Comparison of ENCODE assay signal across 21 cellular contexts in genomic region chr21:42929969-42930368, GRCh38. TPM values are rescaled to one million over a fixed set of nuclear protein-coding genes. Genes with fewer than 3 reads are reported as not detected.
DNase-seq lines count a peak whose midpoint lies in the region; ATAC-seq and TF ChIP-seq lines count a peak whose summit lies in the region.
"Had no signal": no experiment of that assay in that cellular context is flagged by ENCODE, and none has a peak within 500 bp of the region (broad histone marks: within the 10 kb centered on the region; RNA-seq: fewer than 3 reads in every experiment).

No MANE protein-coding gene starts in this region.

- H3K4me1 Mint-ChIP-seq in GM23338 = peaks cover 43% of the 10 kb centered on the region
- H3K4me1 Mint-ChIP-seq in stimulated activated effector memory CD8-positive, alpha-beta T cell treated with anti-CD3 and anti-CD28 coated beads, Interleukin-12 subunit alpha, Interleukin-12 subunit beta, amount 100 ng/mL, for 72 hours = no peaks in the 10 kb centered on the region
- no peaks in the 10 kb centered on the region for H3K4me1 Mint-ChIP-seq in CD8-positive, alpha-beta T cell (ENCODE audit: low read depth)

- H3K27me3 ChIP-seq in GM23338 (ENCODE audit: insufficient read depth) (no peaks in the 10 kb centered on the region), iPS-20b (ENCODE audit: insufficient read depth, low read length) (no peaks in the 10 kb centered on the region)
- no peaks in the 10 kb centered on the region for H3K27me3 ChIP-seq in CD8-positive, alpha-beta T cell (ENCODE audit: insufficient read depth, low read length)
- H3K27me3 ChIP-seq: BE2C had no signal

- H3K79me2 ChIP-seq in GM23338 (replicated peaks; ENCODE audit: insufficient read depth) = peaks cover 4% of the 10 kb centered on the region; the same call in 1 of the 2 replicates

- ATAC-seq in GM23338 = no peak
- no peak for ATAC-seq in stimulated activated effector memory CD8-positive, alpha-beta T cell treated with anti-CD3 and anti-CD28 coated beads, Interleukin-12 subunit alpha, Interleukin-12 subunit beta, amount 100 ng/mL, for 72 hours
- no peak for ATAC-seq in CD8-positive, alpha-beta T cell
- no peak for ATAC-seq in HG02623 (IDR thresholded peaks at IDR 0.05; ENCODE audit: unreplicated experiment)
- ATAC-seq: A549, HCT116 had no signal

- H3K27me3 Mint-ChIP-seq in GM23338 (ENCODE audit: insufficient read depth, low read depth, poor library complexity) = peaks cover 11% of the 10 kb centered on the region
- H3K27me3 Mint-ChIP-seq in CD8-positive, alpha-beta T cell (ENCODE audit: low read depth) = no peaks in the 10 kb centered on the region

- no peak overlapping the region; the same call in 2 of the 3 replicates for H3K4me3 Mint-ChIP-seq in GM23338
- H3K4me3 Mint-ChIP-seq in stimulated activated effector memory CD8-positive, alpha-beta T cell treated with anti-CD3 and anti-CD28 coated beads, Interleukin-12 subunit alpha, Interleukin-12 subunit beta, amount 100 ng/mL, for 72 hours = no peak overlapping the region
- no peak overlapping the region for H3K4me3 Mint-ChIP-seq in CD8-positive, alpha-beta T cell

- H3K9me3 Mint-ChIP-seq in GM23338 = no peaks in the 10 kb centered on the region
- no peaks in the 10 kb centered on the region for H3K9me3 Mint-ChIP-seq in stimulated activated effector memory CD8-positive, alpha-beta T cell treated with anti-CD3 and anti-CD28 coated beads, Interleukin-12 subunit alpha, Interleukin-12 subunit beta, amount 100 ng/mL, for 72 hours
- no peaks in the 10 kb centered on the region for H3K9me3 Mint-ChIP-seq in CD8-positive, alpha-beta T cell

- no peaks in the 10 kb centered on the region for H3K9me3 ChIP-seq in iPS-20b (ENCODE audit: insufficient read depth, low read depth, low read length)
- H3K9me3 ChIP-seq in CD8-positive, alpha-beta T cell (ENCODE audit: low read length) = no peaks in the 10 kb centered on the region
- H3K9me3 ChIP-seq: A549, BE2C had no signal

- H3F3A ChIP-seq in GM23338 (replicated peaks; ENCODE audit: low read depth) = peaks cover 7% of the 10 kb centered on the region; the same call in 1 of the 2 replicates

- peaks cover 26% of the 10 kb centered on the region for H3K4me1 ChIP-seq in GM23338 (ENCODE audit: insufficient read depth)
- H3K4me1 ChIP-seq in iPS-20b (ENCODE audit: insufficient read depth, low read length) = peaks cover 12% of the 10 kb centered on the region
- H3K4me1 ChIP-seq in CD8-positive, alpha-beta T cell (ENCODE audit: insufficient read depth, low read length) = no peaks in the 10 kb centered on the region
- H3K4me1 ChIP-seq: A549, BE2C had no signal

- H3K36me3 Mint-ChIP-seq in GM23338 (ENCODE audit: low read depth) = peaks cover 8% of the 10 kb centered on the region
- H3K36me3 Mint-ChIP-seq in stimulated activated effector memory CD8-positive, alpha-beta T cell treated with anti-CD3 and anti-CD28 coated beads, Interleukin-12 subunit alpha, Interleukin-12 subunit beta, amount 100 ng/mL, for 72 hours = no peaks in the 10 kb centered on the region
- H3K36me3 Mint-ChIP-seq in CD8-positive, alpha-beta T cell = no peaks in the 10 kb centered on the region

- no peak overlapping the region for H3K4me3 ChIP-seq in GM23338
- no peak overlapping the region for H3K4me3 ChIP-seq in iPS-20b (ENCODE audit: low read length)
- H3K4me3 ChIP-seq in CD8-positive, alpha-beta T cell (ENCODE audit: low read depth, low read length) = no peak overlapping the region
- H3K4me3 ChIP-seq: A549, SK-N-MC had no signal

- H3K36me3 ChIP-seq in GM23338 (ENCODE audit: insufficient read depth) (no peaks in the 10 kb centered on the region), iPS-20b (ENCODE audit: insufficient read depth, low read depth, low read length) (no peaks in the 10 kb centered on the region)
- H3K36me3 ChIP-seq in CD8-positive, alpha-beta T cell (ENCODE audit: insufficient read depth, low read length) = no peaks in the 10 kb centered on the region
- H3K36me3 ChIP-seq: BE2C had no signal

- DNase-seq in GM23338 (ENCODE audit: low spot score) (no peak), OCI-M1 (lab: John Stamatoyannopoulos, UW) (peak; percentile 24), AG08395 (ENCODE audit: low spot score) (no peak)
- no peak for DNase-seq in stimulated activated effector memory CD8-positive, alpha-beta T cell treated with anti-CD3 and anti-CD28 coated beads, Interleukin-12 subunit alpha, Interleukin-12 subunit beta, amount 100 ng/mL, for 72 hours (ENCODE audit: low spot score in 2 of 2)
- DNase-seq in CD8-positive, alpha-beta T cell = no peak
- DNase-seq: BE2C, DMS79 treated with DMSO at 0.1 percent for 48 hours, NCI-H1092 treated with DMSO at 0.1 percent for 48 hours, NCI-H1436 treated with DMSO at 0.1 percent for 48 hours, NCI-H1930, NCI-H226, NCI-H510A treated with DMSO at 0.1 percent for 48 hours, NCI-H748 treated with DMSO at 0.1 percent for 48 hours, SHP77 treated with DMSO at 0.1 percent for 48 hours, SW 1271 had no signal

- no peak for TF ChIP-seq CTCF in GM23338 (conservative IDR thresholded peaks at IDR 0.05; ENCODE audit: low read depth in 2 of 2)
- no peak for TF ChIP-seq CTCF in CD8-positive, alpha-beta T cell (IDR thresholded peaks at IDR 0.05)

- CTCF ChIA-PET in CD8-positive, alpha-beta T cell (lab: Charles Lee) = no interaction called here

- H3K4me2 ChIP-seq in GM23338 = no peak overlapping the region
- H3K4me2 ChIP-seq: A549 had no signal

- intact Hi-C loops in CD8-positive, alpha-beta T cell (cut with DNase I, micrococcal nuclease) = no loop called here

- POLR2A ChIA-PET in CD8-positive, alpha-beta T cell (lab: Charles Lee) = no interaction called here

- H3K9me2 ChIP-seq in GM23338 (ENCODE audit: insufficient read depth) = 0 out of 2 replicates have a peak, but pooled peaks cover 5% of the 10 kb centered on the region

- H3K27ac ChIP-seq in GM23338 (ENCODE audit: low read depth) = peak overlapping the region; percentile 98
- peak overlapping the region; percentile 49 for H3K27ac ChIP-seq in iPS-20b (ENCODE audit: low read length)
- no peak overlapping the region for H3K27ac ChIP-seq in CD8-positive, alpha-beta T cell (ENCODE audit: low read depth, low read length)
- H3K27ac ChIP-seq: A549, RWPE1, SK-N-MC had no signal

- H3K27ac Mint-ChIP-seq in GM23338 = peak overlapping the region; percentile 36; the same call in 1 of the 2 replicates
- peak overlapping the region; percentile 16 for H3K27ac Mint-ChIP-seq in stimulated activated effector memory CD8-positive, alpha-beta T cell treated with anti-CD3 and anti-CD28 coated beads, Interleukin-12 subunit alpha, Interleukin-12 subunit beta, amount 100 ng/mL, for 72 hours
- H3K27ac Mint-ChIP-seq in CD8-positive, alpha-beta T cell = no peak overlapping the region

- no peak overlapping the region for H2AFZ ChIP-seq in GM23338

- H3K9ac ChIP-seq in iPS-20b (ENCODE audit: low read depth, low read length) = no peak overlapping the region

- no peaks in the 10 kb centered on the region for H4K20me1 ChIP-seq in GM23338 (replicated peaks; ENCODE audit: insufficient read depth)

TF ChIP-seq in GM23338, 12 proteins besides CTCF, POLR2A, EP300 and RAD21:
- TF ChIP-seq ZNF114 (CRISPR knock-in tag; IDR thresholded peaks at IDR 0.05) (no peak), EZH2phosphoT487 (IDR thresholded peaks at IDR 0.05; ENCODE audit: unreplicated experiment) (no peak)

RNA-seq across cellular contexts. Expression of gene ERVH48-1, which starts 4.5 kb away (rescaled TPM):
- 37.0 and 44.2 TPM in 2 replicates for total RNA-seq in GM23338 (2014; rRNA removed; shearing (Covaris generic))
- 31.7 and 34.1 TPM in 2 replicates for polyA plus RNA-seq in GM23338 (2016; fragmentation: Nextera tagmentation; extraction: Ambion mirVana)
- under 1 TPM in 1 of 2 experiments, not detected in 1; 0.19 TPM for total RNA-seq in CD8-positive, alpha-beta T cell
- polyA plus RNA-seq: A549 had no signal

RNA-seq across cellular contexts. Expression of gene NDUFV3, which starts 36.9 kb away (rescaled TPM):
- 42.4 and 51.5 TPM in 2 replicates for total RNA-seq in GM23338 (2014; rRNA removed; shearing (Covaris generic))
- polyA plus RNA-seq in GM23338 (2016; fragmentation: Nextera tagmentation; extraction: Ambion mirVana) = 71.2 and 75.5 TPM in 2 replicates
- 10 to 100 TPM; 18.0 to 18.2 TPM for total RNA-seq in CD8-positive, alpha-beta T cell

RNA-seq across cellular contexts. Expression of gene PKNOX1, which starts 44.4 kb away (rescaled TPM):
- total RNA-seq in GM23338 (2014; rRNA removed; shearing (Covaris generic)) = 21.9 and 29.9 TPM in 2 replicates
- 76.7 and 79.9 TPM in 2 replicates for polyA plus RNA-seq in GM23338 (2016; fragmentation: Nextera tagmentation; extraction: Ambion mirVana)
- total RNA-seq in CD8-positive, alpha-beta T cell = 10 to 100 TPM; 10.3 to 11.1 TPM

RNA-seq across cellular contexts. Expression of gene WDR4, which starts 50.6 kb away (rescaled TPM):
- 50.2 TPM in 2 replicates for total RNA-seq in GM23338 (2014; rRNA removed; shearing (Covaris generic))
- polyA plus RNA-seq in GM23338 (2016; fragmentation: Nextera tagmentation; extraction: Ambion mirVana) = 20.3 and 22.5 TPM in 2 replicates
- 10 to 100 TPM; 13.2 to 13.3 TPM for total RNA-seq in CD8-positive, alpha-beta T cell

Comparison
In these comparisons a context has a peak if more than half of its experiments do, and no peak if none do; other contexts are left out.
1. RNA of gene ERVH48-1, which starts 4.5 kb away (total RNA-seq): 37.0 to 44.2 TPM in GM23338; 0.19 TPM in CD8-positive, alpha-beta T cell; every median in the first group is over 10 times any median in the second.